Comparison of ENCODE assay signal across 8 cellular contexts in the genomic region with DNA sequence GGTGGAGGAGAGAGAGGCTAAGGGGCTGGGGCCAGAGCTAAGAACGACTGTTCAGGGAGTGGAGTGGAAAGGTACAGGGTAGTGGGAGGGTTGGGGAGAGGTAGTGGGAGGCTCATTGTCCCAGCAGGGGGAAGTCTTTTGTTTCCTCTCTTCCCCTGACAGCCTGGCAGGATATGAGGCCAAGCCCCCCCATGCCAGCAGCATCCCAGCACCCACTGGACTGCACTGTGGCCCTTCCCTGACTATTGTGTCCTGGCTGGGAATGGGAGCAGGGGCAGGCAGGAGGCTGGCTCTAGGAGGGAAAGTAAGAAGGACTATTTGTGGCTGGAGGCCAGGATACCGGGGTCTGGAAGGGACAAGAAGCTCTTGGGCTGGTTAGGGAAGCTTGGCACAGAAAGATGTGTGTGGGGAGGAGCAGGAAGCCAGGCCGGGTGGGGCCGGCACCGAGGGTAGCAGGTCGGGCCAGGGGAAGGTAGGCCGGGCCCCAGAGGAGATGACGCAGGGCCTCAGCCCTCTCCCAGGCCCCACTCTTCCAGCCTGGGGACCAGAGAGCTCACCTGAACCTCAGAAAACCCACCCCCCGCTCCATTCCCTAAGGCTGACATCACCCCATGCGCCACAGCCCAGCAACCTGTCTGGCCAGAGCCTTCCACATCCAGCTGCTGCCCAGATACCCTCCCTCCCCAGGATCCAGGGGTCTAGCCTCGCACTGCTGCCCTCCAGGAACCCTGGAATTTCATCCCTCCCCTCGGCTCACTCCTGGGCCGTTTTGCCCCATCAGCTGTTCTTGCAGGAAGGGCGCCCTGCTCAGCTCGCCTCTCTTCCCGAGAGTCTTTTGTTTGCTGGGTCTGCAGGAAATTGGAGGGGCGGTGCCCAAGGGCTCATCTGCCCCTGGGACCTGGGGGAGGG. TPM values are rescaled to one million over a fixed set of nuclear protein-coding genes. Genes with fewer than 3 reads are reported as not detected.
A peak's percentile ranks its signal among the peaks of the same experiment; 100 is the strongest.
DNase-seq lines count a peak whose midpoint lies in the region; ATAC-seq and TF ChIP-seq lines count a peak whose summit lies in the region.

No MANE protein-coding gene starts in this region.

- no peak overlapping the region for H3K4me3 Mint-ChIP-seq in activated CD8-positive, alpha-beta T cell treated with anti-CD3 and anti-CD28 coated beads, Interleukin-2, amount 10 ng/mL, durations not matched to agents 7 days and 5 days
- H3K4me3 Mint-ChIP-seq in activated CD8-positive, alpha-beta T cell treated with anti-CD3 and anti-CD28 coated beads for 36 hours, result no peak overlapping the region

- intact Hi-C loops in activated CD8-positive, alpha-beta T cell treated with anti-CD3 and anti-CD28 coated beads for 36 hours (cut with micrococcal nuclease), result no loop called here
- intact Hi-C loops in colonic mucosa (cut with DNase I) (no loop called here), lower lobe of right lung (cut with DNase I) (no loop called here), OCI-LY7 (cut with micrococcal nuclease; ENCODE audit: unreplicated experiment) (no loop called here)

- H4K20me1 ChIP-seq in OCI-LY7 (ENCODE audit: insufficient read depth, low read length), result no peaks in the 10 kb centered on the region

- no peak for DNase-seq in activated CD8-positive, alpha-beta T cell treated with anti-CD3 and anti-CD28 coated beads, Interleukin-2, amount 10 ng/mL, durations not matched to agents 7 days and 5 days
- no peak for DNase-seq in activated CD8-positive, alpha-beta T cell treated with anti-CD3 and anti-CD28 coated beads for 36 hours
- DNase-seq in colonic mucosa, result peak; percentile 85
- peak; percentile 65 for DNase-seq in lower lobe of right lung
- DNase-seq in OCI-LY7 (ENCODE audit: low spot score), result no peak
- DNase-seq in MV-4-11 (lab: John Stamatoyannopoulos, UW), result no peak

- POLR2A ChIA-PET in activated CD8-positive, alpha-beta T cell treated with anti-CD3 and anti-CD28 coated beads, Interleukin-2, amount 10 ng/mL, durations not matched to agents 7 days and 5 days (lab: Charles Lee), result no interaction called here
- POLR2A ChIA-PET in activated CD8-positive, alpha-beta T cell treated with anti-CD3 and anti-CD28 coated beads for 36 hours (lab: Charles Lee), result no interaction called here
- POLR2A ChIA-PET in OCI-LY7 (lab: Charles Lee), result interaction anchor here (0.5 to 0.9 kb wide), 3 partner anchors 39 to 66 kb away, joined by 3 to 4 read pairs (median 3); no protein-coding TSS in a partner anchor

- no peaks in the 10 kb centered on the region for H3K9me2 ChIP-seq in OCI-LY7 (ENCODE audit: insufficient read depth, low read length)

- H3K27ac ChIP-seq in colonic mucosa, result peak overlapping the region; percentile 73
- H3K27ac ChIP-seq in lower lobe of right lung, result peak overlapping the region; percentile 87
- H3K27ac ChIP-seq in urinary bladder (ENCODE audit: low read depth), result peak overlapping the region; percentile 61
- H3K27ac ChIP-seq in OCI-LY7 (ENCODE audit: low read depth, low read length, poor library complexity, severe bottlenecking), result no peak overlapping the region

- no peaks in the 10 kb centered on the region for H3K9me3 Mint-ChIP-seq in activated CD8-positive, alpha-beta T cell treated with anti-CD3 and anti-CD28 coated beads, Interleukin-2, amount 10 ng/mL, durations not matched to agents 7 days and 5 days (ENCODE audit: insufficient read depth)
- no peaks in the 10 kb centered on the region for H3K9me3 Mint-ChIP-seq in activated CD8-positive, alpha-beta T cell treated with anti-CD3 and anti-CD28 coated beads for 36 hours

- peaks cover 3% of the 10 kb centered on the region for H3K4me1 ChIP-seq in colonic mucosa
- peaks cover 14% of the 10 kb centered on the region for H3K4me1 ChIP-seq in lower lobe of right lung
- H3K4me1 ChIP-seq in urinary bladder (ENCODE audit: insufficient read depth), result no peaks in the 10 kb centered on the region
- no peaks in the 10 kb centered on the region for H3K4me1 ChIP-seq in OCI-LY7 (ENCODE audit: insufficient read depth, low read length, poor library complexity, severe bottlenecking)

- no peak overlapping the region for H3K4me2 ChIP-seq in OCI-LY7 (ENCODE audit: low read length)

- no peaks in the 10 kb centered on the region for H3K27me3 Mint-ChIP-seq in activated CD8-positive, alpha-beta T cell treated with anti-CD3 and anti-CD28 coated beads, Interleukin-2, amount 10 ng/mL, durations not matched to agents 7 days and 5 days (ENCODE audit: low read depth)
- H3K27me3 Mint-ChIP-seq in activated CD8-positive, alpha-beta T cell treated with anti-CD3 and anti-CD28 coated beads for 36 hours, result no peaks in the 10 kb centered on the region

- ATAC-seq in activated CD8-positive, alpha-beta T cell treated with anti-CD3 and anti-CD28 coated beads, Interleukin-2, amount 10 ng/mL, durations not matched to agents 7 days and 5 days, result no peak
- no peak for ATAC-seq in activated CD8-positive, alpha-beta T cell treated with anti-CD3 and anti-CD28 coated beads for 36 hours
- ATAC-seq in lower lobe of right lung, result peak; percentile 74 to 79
- no peak for ATAC-seq in HG03159 (IDR thresholded peaks at IDR 0.05; ENCODE audit: unreplicated experiment)

- peaks cover 16% of the 10 kb centered on the region for H3K4me1 Mint-ChIP-seq in activated CD8-positive, alpha-beta T cell treated with anti-CD3 and anti-CD28 coated beads, Interleukin-2, amount 10 ng/mL, durations not matched to agents 7 days and 5 days (ENCODE audit: low read depth)
- H3K4me1 Mint-ChIP-seq in activated CD8-positive, alpha-beta T cell treated with anti-CD3 and anti-CD28 coated beads for 36 hours (ENCODE audit: low read depth), result peaks cover 8% of the 10 kb centered on the region

- no peaks in the 10 kb centered on the region for H3K36me3 Mint-ChIP-seq in activated CD8-positive, alpha-beta T cell treated with anti-CD3 and anti-CD28 coated beads, Interleukin-2, amount 10 ng/mL, durations not matched to agents 7 days and 5 days (ENCODE audit: low read depth)
- H3K36me3 Mint-ChIP-seq in activated CD8-positive, alpha-beta T cell treated with anti-CD3 and anti-CD28 coated beads for 36 hours (ENCODE audit: low read depth), result peaks cover 2% of the 10 kb centered on the region

- H2AFZ ChIP-seq in OCI-LY7 (ENCODE audit: low read length), result no peak overlapping the region

- peak overlapping the region; percentile 35 to 74 for H3K9ac ChIP-seq in colonic mucosa (ENCODE audit: low read depth in 2 of 2, low read length in 2 of 2)

- CTCF ChIA-PET in activated CD8-positive, alpha-beta T cell treated with anti-CD3 and anti-CD28 coated beads, Interleukin-2, amount 10 ng/mL, durations not matched to agents 7 days and 5 days (lab: Charles Lee), result interaction anchor here (1.2 to 1.5 kb wide), 3 partner anchors 16 to 131 kb away, joined by 3 to 7 read pairs (median 5); a partner anchor contains a TSS
- CTCF ChIA-PET in activated CD8-positive, alpha-beta T cell treated with anti-CD3 and anti-CD28 coated beads for 36 hours (lab: Charles Lee), result interaction anchor here (1.0 to 1.4 kb wide), 3 partner anchors 16 to 131 kb away, joined by 5 to 8 read pairs (median 5); a partner anchor contains a TSS
- CTCF ChIA-PET in OCI-LY7 (lab: Charles Lee; ENCODE audit: unreplicated experiment), result no interaction called here

- H3K27me3 ChIP-seq in colonic mucosa, result no peaks in the 10 kb centered on the region
- no peaks in the 10 kb centered on the region for H3K27me3 ChIP-seq in lower lobe of right lung (ENCODE audit: low read depth)

- 26% methylated on average over 17 of the region's 17 CpGs for WGBS in urinary bladder

- H3K36me3 ChIP-seq in colonic mucosa, result no peaks in the 10 kb centered on the region
- no peaks in the 10 kb centered on the region for H3K36me3 ChIP-seq in lower lobe of right lung
- H3K36me3 ChIP-seq in urinary bladder (ENCODE audit: insufficient read depth), result no peaks in the 10 kb centered on the region
- H3K36me3 ChIP-seq in OCI-LY7 (ENCODE audit: insufficient read depth, low read length), result no peaks in the 10 kb centered on the region

- H3K79me2 ChIP-seq in OCI-LY7 (ENCODE audit: insufficient read depth, low read depth, low read length), result no peaks in the 10 kb centered on the region

- no peaks in the 10 kb centered on the region for H3K9me3 ChIP-seq in colonic mucosa
- no peaks in the 10 kb centered on the region for H3K9me3 ChIP-seq in lower lobe of right lung
- no peaks in the 10 kb centered on the region for H3K9me3 ChIP-seq in OCI-LY7 (ENCODE audit: low read length)

- peak overlapping the region; percentile 52 for H3K27ac Mint-ChIP-seq in activated CD8-positive, alpha-beta T cell treated with anti-CD3 and anti-CD28 coated beads, Interleukin-2, amount 10 ng/mL, durations not matched to agents 7 days and 5 days
- H3K27ac Mint-ChIP-seq in activated CD8-positive, alpha-beta T cell treated with anti-CD3 and anti-CD28 coated beads for 36 hours, result no peak overlapping the region

- BruUV-seq in OCI-LY7 (replicated peaks; lab: Mats Ljungman, UMichigan), result no TSS peak

- H3K4me3 ChIP-seq in colonic mucosa (no peak overlapping the region), lower lobe of right lung (peak overlapping the region; percentile 57), urinary bladder (ENCODE audit: low read depth, low read length) (no peak overlapping the region), OCI-LY7 (ENCODE audit: low read depth, low read length, poor library complexity, severe bottlenecking) (no peak overlapping the region)

- no peak for TF ChIP-seq CTCF in activated CD8-positive, alpha-beta T cell treated with anti-CD3 and anti-CD28 coated beads for 36 hours (IDR thresholded peaks at IDR 0.05)
- TF ChIP-seq CTCF in colonic mucosa (IDR thresholded peaks at IDR 0.05), result no peak
- TF ChIP-seq CTCF in lower lobe of right lung (IDR thresholded peaks at IDR 0.05), result no peak
- TF ChIP-seq CTCF in OCI-LY7 (conservative IDR thresholded peaks at IDR 0.05; ENCODE audit: low read length), result no peak

RNA-seq across cellular contexts. Expression of a gene that starts 8.8 kb away (rescaled TPM):
- total RNA-seq in activated CD8-positive, alpha-beta T cell treated with anti-CD3 and anti-CD28 coated beads, Interleukin-2, amount 10 ng/mL, durations not matched to agents 7 days and 5 days, result 1 to 10 TPM; 1.5 to 1.9 TPM
- 1 to 10 TPM; 4.8 to 5.8 TPM for total RNA-seq in activated CD8-positive, alpha-beta T cell treated with anti-CD3 and anti-CD28 coated beads for 36 hours
- 10 to 100 TPM; 43.1 to 75.9 TPM for total RNA-seq in colonic mucosa
- total RNA-seq in lower lobe of right lung, result 68.6 TPM
- 70.6 TPM for total RNA-seq in urinary bladder
- polyA plus RNA-seq in urinary bladder, result 53.1 TPM
- total RNA-seq in OCI-LY7 (2014; rRNA removed; shearing (Covaris generic)), result 4.2 and 5.6 TPM in 2 replicates
- 7.3 and 8.0 TPM in 2 replicates for total RNA-seq in OCI-LY7 (2022)

RNA-seq across cellular contexts. Expression of a gene that starts 16.4 kb away (rescaled TPM):
- 10 to 100 TPM; 28.3 to 29.5 TPM for total RNA-seq in activated CD8-positive, alpha-beta T cell treated with anti-CD3 and anti-CD28 coated beads, Interleukin-2, amount 10 ng/mL, durations not matched to agents 7 days and 5 days
- total RNA-seq in activated CD8-positive, alpha-beta T cell treated with anti-CD3 and anti-CD28 coated beads for 36 hours, result 10 to 100 TPM; 10.2 to 11.3 TPM
- total RNA-seq in colonic mucosa, result 10 to 100 TPM; 24.1 to 35.9 TPM
- 43.6 TPM for total RNA-seq in lower lobe of right lung
- total RNA-seq in urinary bladder, result 13.6 TPM
- 29.0 TPM for polyA plus RNA-seq in urinary bladder
- total RNA-seq in OCI-LY7 (2014; rRNA removed; shearing (Covaris generic)), result 15.7 and 17.0 TPM in 2 replicates
- total RNA-seq in OCI-LY7 (2022), result 21.1 and 25.6 TPM in 2 replicates

RNA-seq across cellular contexts. Expression of a gene that starts 31.0 kb away (rescaled TPM):
- 10 to 100 TPM; 25.5 to 28.6 TPM for total RNA-seq in activated CD8-positive, alpha-beta T cell treated with anti-CD3 and anti-CD28 coated beads, Interleukin-2, amount 10 ng/mL, durations not matched to agents 7 days and 5 days
- 10 to 100 TPM; 27.5 to 28.4 TPM for total RNA-seq in activated CD8-positive, alpha-beta T cell treated with anti-CD3 and anti-CD28 coated beads for 36 hours
- total RNA-seq in colonic mucosa (10 to 100 TPM; 34.8 to 40.2 TPM), lower lobe of right lung (56.5 TPM), urinary bladder (38.0 TPM), OCI-LY7 (2022) (1.8 and 3.1 TPM in 2 replicates)
- 80.0 TPM for polyA plus RNA-seq in urinary bladder
- 2.2 and 3.3 TPM in 2 replicates for total RNA-seq in OCI-LY7 (2014; rRNA removed; shearing (Covaris generic))

RNA-seq across cellular contexts. Expression of a gene that starts 38.7 kb away (rescaled TPM):
- 100 to 1,000 TPM; 273 to 292 TPM for total RNA-seq in activated CD8-positive, alpha-beta T cell treated with anti-CD3 and anti-CD28 coated beads, Interleukin-2, amount 10 ng/mL, durations not matched to agents 7 days and 5 days
- total RNA-seq in activated CD8-positive, alpha-beta T cell treated with anti-CD3 and anti-CD28 coated beads for 36 hours, result 100 to 1,000 TPM; 211 to 239 TPM
- total RNA-seq in colonic mucosa (100 to 1,000 TPM; 114 to 204 TPM), lower lobe of right lung (105 TPM), urinary bladder (31.2 TPM), OCI-LY7 (2022) (247 and 264 TPM in 2 replicates)
- 69.9 TPM for polyA plus RNA-seq in urinary bladder
- total RNA-seq in OCI-LY7 (2014; rRNA removed; shearing (Covaris generic)), result 154 and 174 TPM in 2 replicates

RNA-seq across cellular contexts. Expression of a gene that starts 53.4 kb away (rescaled TPM):
- 1 to 10 TPM; 2.0 to 3.7 TPM for total RNA-seq in activated CD8-positive, alpha-beta T cell treated with anti-CD3 and anti-CD28 coated beads, Interleukin-2, amount 10 ng/mL, durations not matched to agents 7 days and 5 days
- total RNA-seq in activated CD8-positive, alpha-beta T cell treated with anti-CD3 and anti-CD28 coated beads for 36 hours, result 1 to 10 TPM; 2.1 to 2.2 TPM
- total RNA-seq in colonic mucosa (1 to 10 TPM; 2.1 to 4.4 TPM), lower lobe of right lung (2.3 TPM), urinary bladder (2.6 TPM), OCI-LY7 (2022) (3.3 and 3.8 TPM in 2 replicates)
- polyA plus RNA-seq in urinary bladder, result 6.2 TPM
- total RNA-seq in OCI-LY7 (2014; rRNA removed; shearing (Covaris generic)), result 2.8 and 4.9 TPM in 2 replicates

Comparison
In these comparisons a context has a peak if more than half of its experiments do, and no peak if none do; other contexts are left out.
1. ATAC-seq: peak in lower lobe of right lung (2 of 2); none in activated CD8-positive, alpha-beta T cell treated with anti-CD3 and anti-CD28 coated beads, Interleukin-2, amount 10 ng/mL, durations not matched to agents 7 days and 5 days (single experiment), activated CD8-positive, alpha-beta T cell treated with anti-CD3 and anti-CD28 coated beads for 36 hours (single experiment) and HG03159 (single experiment).
2. DNase-seq: peak in colonic mucosa (single experiment) and lower lobe of right lung (single experiment); none in activated CD8-positive, alpha-beta T cell treated with anti-CD3 and anti-CD28 coated beads, Interleukin-2, amount 10 ng/mL, durations not matched to agents 7 days and 5 days (single experiment), activated CD8-positive, alpha-beta T cell treated with anti-CD3 and anti-CD28 coated beads for 36 hours (single experiment), OCI-LY7 (single experiment) and MV-4-11 (single experiment).